In the genomic region with DNA sequence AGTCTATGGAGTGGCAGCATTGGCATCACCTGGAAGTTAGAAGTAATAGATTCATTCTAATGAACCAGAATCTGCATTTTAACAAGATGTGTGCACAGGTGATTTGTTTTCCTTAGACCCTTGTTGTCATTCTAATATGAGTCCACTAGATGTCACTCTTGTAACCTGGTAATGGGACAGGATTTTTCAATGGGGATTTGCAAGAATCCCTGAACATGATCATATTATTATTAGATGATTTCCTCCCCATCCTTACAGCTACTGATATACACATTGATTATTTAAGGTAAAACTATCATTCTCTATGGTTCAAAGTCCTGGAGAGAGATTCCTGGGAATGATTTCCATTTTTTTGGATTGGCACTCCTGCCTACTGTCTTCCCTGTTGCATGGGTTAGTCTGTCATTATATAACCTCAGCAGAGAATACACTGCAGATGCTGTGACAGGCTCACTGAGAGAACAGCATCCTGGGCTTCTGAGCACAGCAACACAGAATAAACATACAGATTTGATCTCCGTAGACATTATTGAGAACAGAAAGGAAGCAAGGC, we compare ENCODE assay signal across 8 cellular contexts.
DNase-seq lines count a peak whose midpoint lies in the region; ATAC-seq, FAIRE-seq and TF ChIP-seq lines count a peak whose summit lies in the region.

No MANE protein-coding gene starts in this region.

- DNase-seq in COR-L47 (lab: John Stamatoyannopoulos, UW): peak; percentile 16
- DNase-seq in NB4 (ENCODE audit: low read depth): peak; percentile 69
- peak; percentile 24 to 44 for DNase-seq in frontal cortex (ENCODE audit: low spot score in 2 of 2)
- peak; percentile 10 for DNase-seq in pulmonary artery endothelial cell (ENCODE audit: low read depth, low spot score)
- no peak for DNase-seq in ecto neural progenitor cell (ENCODE audit: low spot score)

- peak; percentile 55 for TF ChIP-seq CTCF in NB4 (IDR thresholded peaks at IDR 0.05; ENCODE audit: low read depth, low read length)

- peak; percentile 78 for FAIRE-seq in TTC549 (lab: Jason Lieb, UNC)
- no peak for FAIRE-seq in frontal cortex (lab: Jason Lieb, UNC)

- peak; percentile 74 for ATAC-seq in GM19395 (IDR thresholded peaks at IDR 0.05; ENCODE audit: unreplicated experiment)
- ATAC-seq in HG02884 (IDR thresholded peaks at IDR 0.05; ENCODE audit: unreplicated experiment): no peak

- H3K4me3 ChIP-seq in NB4 (ENCODE audit: low read depth, low read length): no peak overlapping the region

- TF ChIP-seq POLR2A in NB4 (IDR thresholded peaks at IDR 0.05; ENCODE audit: extremely low read depth, insufficient read length): no peak
